20 cellular contexts compared by ENCODE assay signal in the genomic region with DNA sequence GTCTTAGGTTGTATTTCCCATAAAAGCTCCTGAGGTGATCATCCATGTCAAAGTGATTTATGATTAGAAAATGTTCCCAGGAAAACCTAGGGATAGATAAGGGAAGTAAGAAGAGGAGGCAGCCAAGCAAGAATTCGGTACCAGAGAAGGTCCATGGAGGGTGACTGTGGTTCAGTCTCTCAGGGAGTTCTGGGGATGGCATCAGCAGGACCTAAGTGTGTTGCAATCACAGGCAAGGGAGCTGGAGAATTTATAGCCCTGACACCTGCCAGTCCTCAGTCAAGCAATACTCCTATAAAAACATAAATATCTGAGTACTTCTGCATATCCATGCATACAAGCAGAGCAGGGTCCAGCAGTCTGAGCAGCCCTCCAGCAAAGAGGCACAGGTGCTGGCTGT.
DNase-seq lines count a peak whose midpoint lies in the region; ATAC-seq, FAIRE-seq and TF ChIP-seq lines count a peak whose summit lies in the region.
"Had no signal": no experiment of that assay in that cellular context is flagged by ENCODE, and none has a peak within 500 bp of the region (broad histone marks: within the 10 kb centered on the region; RNA-seq: fewer than 3 reads in every experiment).

No MANE protein-coding gene starts in this region.

- H3K4me1 ChIP-seq in HepG2 (ENCODE audit: insufficient read depth, low read length) (no peaks in the 10 kb centered on the region), right lobe of liver (no peaks in the 10 kb centered on the region), K562 (replicated peaks in 1 of 2; ENCODE audit: control insufficient read depth in 2 of 2, insufficient read depth in 2 of 2, low read length in 2 of 2) (no peaks in the 10 kb centered on the region), esophagus muscularis mucosa (no peaks in the 10 kb centered on the region), gastrocnemius medialis (no peaks in the 10 kb centered on the region)
- H3K4me1 ChIP-seq: A549, Caco-2 had no signal

- H4K20me1 ChIP-seq in HepG2 (ENCODE audit: insufficient read depth, low read length) (no peaks in the 10 kb centered on the region), K562 (replicated peaks; ENCODE audit: control insufficient read depth, insufficient read depth, low read length) (no peaks in the 10 kb centered on the region)
- H4K20me1 ChIP-seq: BLaER1 treated with 17β-estradiol and CSF1 and Interleukin-3, amounts not matched to agents 10 nM and 100 nM had no signal

- no peak overlapping the region for H3K27ac ChIP-seq in HepG2 (ENCODE audit: extremely low read length, insufficient read depth, low read length)
- no peak overlapping the region for H3K27ac ChIP-seq in right lobe of liver
- H3K27ac ChIP-seq in K562 (ENCODE audit: extremely low read depth, low read depth, low read length), result no peak overlapping the region
- no peak overlapping the region for H3K27ac ChIP-seq in esophagus muscularis mucosa (replicated peaks in 1 of 4)
- H3K27ac ChIP-seq in gastrocnemius medialis, result no peak overlapping the region
- H3K27ac ChIP-seq: 22Rv1; A549; BLaER1 treated with 17β-estradiol and CSF1 and Interleukin-3, amounts not matched to agents 10 nM and 100 nM; C4-2B had no signal

- ATAC-seq in HepG2 (no peak), right lobe of liver (no peak), K562 (no peak), gastrocnemius medialis (no peak)
- ATAC-seq: A549; CD8-positive, alpha-beta T cell had no signal

- no peaks in the 10 kb centered on the region for H3K36me3 ChIP-seq in HepG2 (replicated peaks in 1 of 2; ENCODE audit: control insufficient read depth in 1 of 2, insufficient read depth in 2 of 2, low read length in 2 of 2)
- H3K36me3 ChIP-seq in right lobe of liver, result no peaks in the 10 kb centered on the region
- H3K36me3 ChIP-seq in K562 (ENCODE audit: control insufficient read depth, insufficient read depth, low read length), result no peaks in the 10 kb centered on the region
- no peaks in the 10 kb centered on the region for H3K36me3 ChIP-seq in esophagus muscularis mucosa
- H3K36me3 ChIP-seq in gastrocnemius medialis, result no peaks in the 10 kb centered on the region
- H3K36me3 ChIP-seq: BLaER1 treated with 17β-estradiol and CSF1 and Interleukin-3, amounts not matched to agents 10 nM and 100 nM had no signal

- in situ Hi-C loops in HepG2 (cut with HindIII; ENCODE audit: extremely low pct_ligation_motif_present, low pct_unique_long_range_greater_than_20kb) (no loop called here), K562 (cut with MboI) (no loop called here), gastrocnemius medialis (cut with MboI; ENCODE audit: low sequenced_read_pairs in 4 of 4) (no loop called here)

- FAIRE-seq in HepG2 (lab: Jason Lieb, UNC) (no peak), K562 (lab: Jason Lieb, UNC) (no peak)
- FAIRE-seq: A549, D721Med, G401.6, GM12891, GM19239 had no signal

- H3K9ac ChIP-seq in HepG2 (ENCODE audit: insufficient read depth, low read depth, low read length) (no peak overlapping the region), K562 (ENCODE audit: insufficient read depth in 1 of 2, low read depth in 2 of 2, low read length in 2 of 2) (no peak overlapping the region)
- H3K9ac ChIP-seq: BLaER1 treated with 17β-estradiol and CSF1 and Interleukin-3, amounts not matched to agents 10 nM and 100 nM had no signal

- intact Hi-C loops in HepG2 (cut with micrococcal nuclease; ENCODE audit: unreplicated experiment), result no loop called here
- intact Hi-C loops in right lobe of liver (cut with DNase I), result no loop called here
- intact Hi-C loops in K562 (cut with micrococcal nuclease), result no loop called here
- intact Hi-C loops in esophagus muscularis mucosa (cut with DNase I), result no loop called here
- intact Hi-C loops in gastrocnemius medialis (cut with DNase I; ENCODE audit: low total_unique reads), result no loop called here

- peaks cover 3% of the 10 kb centered on the region; the same call in 1 of the 2 replicates for H3K9me3 ChIP-seq in HepG2 (ENCODE audit: low read length)
- H3K9me3 ChIP-seq in right lobe of liver, result no peaks in the 10 kb centered on the region
- no peaks in the 10 kb centered on the region for H3K9me3 ChIP-seq in K562 (replicated peaks; ENCODE audit: control insufficient read depth, insufficient read depth, low read depth, low read length)
- H3K9me3 ChIP-seq in esophagus muscularis mucosa, result peaks cover 0 to 6% (median 0%) of the 10 kb centered on the region in 4 donors
- no peaks in the 10 kb centered on the region for H3K9me3 ChIP-seq in gastrocnemius medialis
- H3K9me3 ChIP-seq: A549, Caco-2 had no signal

- TF ChIP-seq RAD21 in HepG2 (CRISPR knock-in tag; IDR thresholded peaks at IDR 0.05) (no peak), K562 (CRISPR knock-in tag; conservative IDR thresholded peaks at IDR 0.05 in 1 of 2, IDR thresholded peaks at IDR 0.05 in 1 of 2) (no peak)

- TF ChIP-seq POLR2A in HepG2 (IDR thresholded peaks at IDR 0.05; ENCODE audit: insufficient read depth in 1 of 2, low read depth in 2 of 2, low read length in 2 of 2) (no peak), right lobe of liver (IDR thresholded peaks at IDR 0.05) (no peak), K562 (conservative IDR thresholded peaks at IDR 0.05) (no peak), esophagus muscularis mucosa (IDR thresholded peaks at IDR 0.05; ENCODE audit: low read depth) (no peak), gastrocnemius medialis (IDR thresholded peaks at IDR 0.05) (no peak)

- no peak for TF ChIP-seq EP300 in HepG2 (IDR thresholded peaks at IDR 0.05; ENCODE audit: low read depth in 2 of 2, low read length in 2 of 2)
- TF ChIP-seq EP300 in HepG2 (CRISPR knock-in tag; IDR thresholded peaks at IDR 0.05; ENCODE audit: borderline replicate concordance), result no peak
- no peak for TF ChIP-seq EP300 in K562 (IDR thresholded peaks at IDR 0.05; ENCODE audit: low read length)
- no peak for TF ChIP-seq EP300 in esophagus muscularis mucosa (IDR thresholded peaks at IDR 0.05)

- H3K4me3 ChIP-seq in HepG2 (replicated peaks in 1 of 3; ENCODE audit: insufficient read depth in 1 of 3, low read depth in 2 of 3, low read length in 3 of 3) (no peak overlapping the region), right lobe of liver (no peak overlapping the region), K562 (no peak overlapping the region), esophagus muscularis mucosa (no peak overlapping the region), gastrocnemius medialis (no peak overlapping the region)
- H3K4me3 ChIP-seq: A549; BLaER1 treated with 17β-estradiol and CSF1 and Interleukin-3, amounts not matched to agents 10 nM and 100 nM had no signal

- POLR2A ChIA-PET in HepG2 (lab: Yijun Ruan, JAX), result no interaction called here
- POLR2A ChIA-PET in K562 (lab: Yijun Ruan, JAX), result no interaction called here

- BruUV-seq in HepG2 (replicated peaks; lab: Mats Ljungman, UMichigan), result no TSS peak
- no TSS peak for BruUV-seq in K562 (replicated peaks; lab: Mats Ljungman, UMichigan)

- H3K9me1 ChIP-seq in K562 (ENCODE audit: control insufficient read depth, insufficient read depth, low read length), result no peaks in the 10 kb centered on the region

- CTCF ChIA-PET in HepG2 (lab: Yijun Ruan, JAX; ENCODE audit: low intra/inter-chr PET ratio, low total read pairs) (no interaction called here), K562 (lab: Yijun Ruan, JAX; ENCODE audit: low intra/inter-chr PET ratio) (no interaction called here)

- TF ChIP-seq CTCF in HepG2 (CRISPR knock-in tag; IDR thresholded peaks at IDR 0.05) (no peak), right lobe of liver (IDR thresholded peaks at IDR 0.05) (no peak), K562 (IDR thresholded peaks at IDR 0.05 in 2 of 3, conservative IDR thresholded peaks at IDR 0.05 in 1 of 3; ENCODE audit: insufficient read depth in 2 of 3, low read depth in 1 of 3, low read length in 3 of 3) (no peak), esophagus muscularis mucosa (IDR thresholded peaks at IDR 0.05) (no peak), gastrocnemius medialis (IDR thresholded peaks at IDR 0.05 in 4 of 5, conservative IDR thresholded peaks at IDR 0.05 in 1 of 5) (no peak)

- WGBS in HepG2 (ENCODE audit: low lambda C conversion rate), result 5% methylated on average over 1 of the region's 1 CpG
- 17% methylated on average over 1 of the region's 1 CpG for WGBS in right lobe of liver (ENCODE audit: insufficient coverage, low coverage, low lambda C conversion rate, missing lambda C conversion rate)
- WGBS in K562 (ENCODE audit: insufficient coverage, low coverage, missing lambda C conversion rate), result 0% methylated on average over 1 of the region's 1 CpG
- 75% methylated on average over 1 of the region's 1 CpG for WGBS in esophagus muscularis mucosa

- DNase-seq in HepG2 (ENCODE audit: low spot score) (no peak), right lobe of liver (no peak), K562 (ENCODE audit: extremely low read depth in 1 of 4, low spot score in 3 of 4) (no peak), esophagus muscularis mucosa (ENCODE audit: extremely low spot score) (no peak), gastrocnemius medialis (no peak)
- DNase-seq: AML-193; Caco-2; Calu3; CD4-positive, alpha-beta T cell; CD8-positive, alpha-beta T cell; DMS79 treated with DMSO at 0.1 percent for 48 hours; GF-D8 had no signal

- H3K4me2 ChIP-seq in HepG2 (ENCODE audit: low read depth, low read length) (no peak overlapping the region), K562 (ENCODE audit: insufficient read depth, low read length) (no peak overlapping the region)
- H3K4me2 ChIP-seq: A549; BLaER1 treated with 17β-estradiol and CSF1 and Interleukin-3, amounts not matched to agents 10 nM and 100 nM had no signal

- H3K27me3 ChIP-seq in HepG2 (ENCODE audit: control insufficient read depth in 1 of 2, insufficient read depth in 2 of 2, low read length in 2 of 2) (peaks cover 0 to 6% of the 10 kb centered on the region in 2 experiments; a peak in 1 of 5 replicates), right lobe of liver (no peaks in the 10 kb centered on the region), K562 (ENCODE audit: control insufficient read depth in 2 of 2, insufficient read depth in 2 of 2, low read length in 2 of 2) (peaks cover 2 to 5% of the 10 kb centered on the region in 2 experiments; a peak in 2 of 5 replicates), esophagus muscularis mucosa (peaks cover 0 to 30% (median 0%) of the 10 kb centered on the region in 4 donors), gastrocnemius medialis (peaks cover 0 to 4% (median 0%) of the 10 kb centered on the region in 3 donors)
- H3K27me3 ChIP-seq: BLaER1 treated with 17β-estradiol and CSF1 and Interleukin-3, amounts not matched to agents 10 nM and 100 nM had no signal

- H2AFZ ChIP-seq in HepG2 (ENCODE audit: low read length), result no peak overlapping the region
- no peak overlapping the region for H2AFZ ChIP-seq in K562 (ENCODE audit: low read depth, low read length)

- no peaks in the 10 kb centered on the region for H3K79me2 ChIP-seq in HepG2 (ENCODE audit: insufficient read depth, low read length)
- H3K79me2 ChIP-seq in K562 (ENCODE audit: control insufficient read depth, insufficient read depth, low read length), result no peaks in the 10 kb centered on the region

TF ChIP-seq in HepG2, 621 proteins besides CTCF, POLR2A, EP300 and RAD21 (continues in another document):
- no peak for TF ChIP-seq ZNF878 (CRISPR knock-in tag; IDR thresholded peaks at IDR 0.05)
- no peak for TF ChIP-seq MXD4 (CRISPR knock-in tag; IDR thresholded peaks at IDR 0.05)
